25 cellular contexts compared by ENCODE assay signal in genomic region chr4:36196145-36196925, GRCh38.
"Had no signal": no experiment of that assay in that cellular context is flagged by ENCODE, and none has a peak within 500 bp of the region (broad histone marks: within the 10 kb centered on the region; RNA-seq: fewer than 3 reads in every experiment).

No MANE protein-coding gene starts in this region.

- H3K27me3 ChIP-seq: breast epithelium, left lung, sigmoid colon had no signal

- H3K36me3 ChIP-seq: breast epithelium, sigmoid colon, thoracic aorta had no signal

- H3K4me1 Mint-ChIP-seq: activated B cell treated with CpG ODN at 0.5 μM for 24 hours had no signal

- ATAC-seq: activated CD4-positive, alpha-beta T cell treated with anti-CD3 and anti-CD28 coated beads for 36 hours; activated T-cell treated with anti-CD3 and anti-CD28 coated beads, Interleukin-2, amount 50 U/mL, for 4 hours; left lung; naive thymus-derived CD8-positive, alpha-beta T cell; stimulated activated naive B cell treated with anti-CD40 and anti-IgM and Interleukin-4, amounts not matched to agents 10 μg/mL and 1 μg/mL and 100 μg/mL, for 72 hours had no signal

- H3K4me2 ChIP-seq: smooth muscle cell had no signal

- H3K4me3 ChIP-seq: breast epithelium, coronary artery, left lung, sigmoid colon, smooth muscle cell, thoracic aorta had no signal

- H3K27ac Mint-ChIP-seq: activated B cell treated with CpG ODN at 0.5 μM for 24 hours; activated CD4-positive, alpha-beta T cell treated with anti-CD3 and anti-CD28 coated beads for 36 hours; activated naive CD8-positive, alpha-beta T cell treated with anti-CD3 and anti-CD28 coated beads for 36 hours; endodermal cell; progenitor cell of endocrine pancreas; stimulated activated naive B cell treated with anti-CD40 and anti-IgM and Interleukin-4, amounts not matched to agents 10 μg/mL and 1 μg/mL and 100 μg/mL, for 72 hours; type B pancreatic cell had no signal

- H3K4me1 ChIP-seq: breast epithelium, left lung, sigmoid colon had no signal

- H3K4me3 Mint-ChIP-seq: activated B cell treated with CpG ODN at 0.5 μM for 24 hours; activated CD4-positive, alpha-beta T cell treated with anti-CD3 and anti-CD28 coated beads for 36 hours; activated naive CD8-positive, alpha-beta T cell treated with anti-CD3 and anti-CD28 coated beads for 36 hours; activated T-cell treated with anti-CD3 and anti-CD28 coated beads, Interleukin-2, amount 50 U/mL, for 4 hours; endodermal cell; mesothelial cell of epicardium; naive thymus-derived CD8-positive, alpha-beta T cell; stimulated activated naive B cell treated with anti-CD40 and anti-IgM and Interleukin-4, amounts not matched to agents 10 μg/mL and 1 μg/mL and 100 μg/mL, for 72 hours; type B pancreatic cell had no signal

- H3K36me3 Mint-ChIP-seq: type B pancreatic cell had no signal

- H3K27ac ChIP-seq: breast epithelium, coronary artery, left lung, sigmoid colon, thoracic aorta had no signal

- H3K9me3 ChIP-seq: breast epithelium, left lung, sigmoid colon, thoracic aorta had no signal

- H3K9me3 Mint-ChIP-seq: activated B cell treated with CpG ODN at 0.5 μM for 24 hours; activated naive CD8-positive, alpha-beta T cell treated with anti-CD3 and anti-CD28 coated beads for 36 hours; activated T-cell treated with anti-CD3 and anti-CD28 coated beads, Interleukin-2, amount 50 U/mL, for 4 hours; endodermal cell; mesothelial cell of epicardium; naive thymus-derived CD8-positive, alpha-beta T cell; stimulated activated naive B cell treated with anti-CD40 and anti-IgM and Interleukin-4, amounts not matched to agents 10 μg/mL and 1 μg/mL and 100 μg/mL, for 72 hours; type B pancreatic cell had no signal

- H3K27me3 Mint-ChIP-seq: activated B cell treated with CpG ODN at 0.5 μM for 24 hours; activated CD4-positive, alpha-beta T cell treated with anti-CD3 and anti-CD28 coated beads for 36 hours; activated naive CD8-positive, alpha-beta T cell treated with anti-CD3 and anti-CD28 coated beads for 36 hours; naive thymus-derived CD8-positive, alpha-beta T cell; progenitor cell of endocrine pancreas; stimulated activated naive B cell treated with anti-CD40 and anti-IgM and Interleukin-4, amounts not matched to agents 10 μg/mL and 1 μg/mL and 100 μg/mL, for 72 hours; type B pancreatic cell had no signal

- DNase-seq: activated B cell treated with CpG ODN at 0.5 μM for 24 hours; activated CD4-positive, alpha-beta T cell treated with anti-CD3 and anti-CD28 coated beads for 36 hours; activated CD4-positive, alpha-beta T cell treated with anti-CD3 and anti-CD28 coated beads, Interleukin-2, amount 50 U/mL, for 4 hours; activated CD8-positive, alpha-beta memory T cell treated with anti-CD3 and anti-CD28 coated beads, Interleukin-2, amount 50 U/mL, for 48 hours; activated naive CD4-positive, alpha-beta T cell treated with Interleukin-2 at 50 U/mL for 16 hours; activated naive CD8-positive, alpha-beta T cell treated with anti-CD3 and anti-CD28 coated beads for 36 hours; activated T-cell treated with anti-CD3 and anti-CD28 coated beads, Interleukin-2, amount 50 U/mL, for 4 hours; amniotic stem cell; cerebellar nuclear complex; endodermal cell; foreskin melanocyte; left lung; naive thymus-derived CD8-positive, alpha-beta T cell; retina; sigmoid colon; stimulated activated CD4-positive, alpha-beta T cell treated with anti-CD3 and anti-CD28 coated beads, Interleukin-15, amount 100 ng/mL, for 24 hours; stimulated activated naive B cell treated with anti-CD40 and anti-IgM and Interleukin-4, amounts not matched to agents 10 μg/mL and 1 μg/mL and 100 μg/mL, for 72 hours; T1000 had no signal
